ENCODE assay signal across 2 cellular contexts in the genomic region with DNA sequence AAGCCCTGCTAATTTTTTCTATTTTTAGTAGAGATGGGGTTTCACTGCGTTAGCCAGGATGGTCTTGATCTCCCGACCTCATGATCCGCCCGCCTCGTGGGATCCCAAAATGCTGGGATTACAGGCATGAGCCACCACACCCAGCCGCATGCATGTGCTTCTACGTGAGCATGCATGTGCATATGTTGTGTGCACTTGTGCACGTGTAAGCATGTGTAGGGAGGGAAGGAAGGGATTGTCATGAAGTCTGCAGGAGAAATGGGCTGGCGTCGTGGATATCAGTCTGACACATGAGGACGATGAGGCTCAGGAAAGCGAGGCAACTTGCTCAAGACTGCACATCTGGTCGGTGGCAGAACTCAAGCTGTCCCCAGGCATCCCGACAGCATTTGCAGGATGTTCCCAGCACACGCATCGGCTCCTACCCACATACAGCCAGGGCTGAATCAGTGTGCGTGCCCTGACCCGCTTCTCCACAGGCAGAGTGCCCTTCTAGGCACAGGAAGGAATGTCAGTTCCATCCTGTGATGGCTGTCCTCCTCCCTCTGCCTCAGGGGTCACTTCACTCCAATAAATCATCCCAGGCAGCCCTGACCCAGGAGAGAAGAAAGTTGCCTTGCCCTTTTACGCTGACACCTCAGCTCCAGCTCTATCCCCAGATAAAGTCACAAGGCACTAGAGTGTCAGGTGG.
A peak's percentile ranks its signal among the peaks of the same experiment; 100 is the strongest.
TF ChIP-seq lines count a peak whose summit lies in the region.

No MANE protein-coding gene starts in this region.

TF ChIP-seq in HEK293T, 16 proteins besides CTCF, POLR2A, EP300 and RAD21:
- TF ChIP-seq PKNOX1 (IDR thresholded peaks at IDR 0.05) (peak; percentile 64), SUZ12 (IDR thresholded peaks at IDR 0.05) (no peak)

TF ChIP-seq in K562, 482 proteins besides CTCF, POLR2A, EP300 and RAD21:
- TF ChIP-seq RBM25 (IDR thresholded peaks at IDR 0.05; ENCODE audit: low read depth, low read length, severe bottlenecking), result no peak
- peak; percentile 32 for TF ChIP-seq MEIS2 (IDR thresholded peaks at IDR 0.05; ENCODE audit: partially characterized antibody)
- TF ChIP-seq PHB (CRISPR knock-in tag; IDR thresholded peaks at IDR 0.05), result no peak
- TF ChIP-seq, protein P1, sequence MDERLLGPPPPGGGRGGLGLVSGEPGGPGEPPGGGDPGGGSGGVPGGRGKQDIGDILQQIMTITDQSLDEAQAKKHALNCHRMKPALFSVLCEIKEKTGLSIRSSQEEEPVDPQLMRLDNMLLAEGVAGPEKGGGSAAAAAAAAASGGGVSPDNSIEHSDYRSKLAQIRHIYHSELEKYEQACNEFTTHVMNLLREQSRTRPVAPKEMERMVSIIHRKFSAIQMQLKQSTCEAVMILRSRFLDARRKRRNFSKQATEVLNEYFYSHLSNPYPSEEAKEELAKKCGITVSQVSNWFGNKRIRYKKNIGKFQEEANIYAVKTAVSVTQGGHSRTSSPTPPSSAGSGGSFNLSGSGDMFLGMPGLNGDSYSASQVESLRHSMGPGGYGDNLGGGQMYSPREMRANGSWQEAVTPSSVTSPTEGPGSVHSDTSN (CRISPR knock-in tag; IDR thresholded peaks at IDR 0.05; ENCODE audit: low read depth), result no peak
- TF ChIP-seq, protein P1 (tag; conservative IDR thresholded peaks at IDR 0.05; ENCODE audit: low read depth), result peak; percentile 45; the same call in 1 of the 2 replicates
